ENCODE assay signal across 8 cellular contexts in the genomic region with DNA sequence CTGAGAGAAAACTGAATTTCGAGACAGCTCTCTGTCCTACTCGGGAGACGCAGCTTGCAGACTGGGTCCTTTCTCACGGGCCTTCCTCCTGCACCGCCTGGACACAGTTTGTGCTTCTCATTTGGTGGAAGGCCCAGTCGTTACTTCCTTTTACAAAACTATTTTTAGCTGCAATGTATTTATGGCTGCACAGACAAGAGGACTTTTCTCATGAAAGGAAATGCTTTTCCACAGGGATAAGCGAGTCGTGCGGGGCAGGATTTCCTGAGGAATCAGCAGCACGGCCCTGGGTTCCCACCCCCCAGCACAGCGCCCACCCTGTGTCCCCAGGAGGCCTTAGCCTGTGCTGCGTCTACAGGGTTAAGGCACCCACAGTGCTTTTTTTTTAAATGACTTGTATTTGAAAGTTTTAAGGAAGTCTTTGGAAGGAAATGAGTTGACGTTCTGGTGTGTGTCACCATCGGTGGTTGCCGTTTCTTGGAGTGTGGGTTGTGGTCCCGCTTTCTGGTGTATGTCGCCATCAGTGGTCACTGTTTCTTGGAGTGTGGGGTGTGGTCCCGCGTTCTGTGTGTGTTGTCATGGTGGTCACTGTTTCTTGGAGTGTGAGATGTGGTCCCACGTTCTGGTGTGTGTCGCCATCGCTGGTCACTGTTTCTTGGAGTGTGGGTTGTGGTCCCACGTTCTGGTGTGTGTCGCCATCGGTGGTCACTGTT. TPM values are rescaled to one million over a fixed set of nuclear protein-coding genes. Genes with fewer than 3 reads are reported as not detected.
DNase-seq lines count a peak whose midpoint lies in the region; ATAC-seq and TF ChIP-seq lines count a peak whose summit lies in the region.

No MANE protein-coding gene starts in this region.

- no peaks in the 10 kb centered on the region for H3K27me3 ChIP-seq in tibial artery
- no peaks in the 10 kb centered on the region for H3K27me3 ChIP-seq in foreskin keratinocyte

- H3K36me3 ChIP-seq in tibial artery, result no peaks in the 10 kb centered on the region

- DNase-seq in AG20443 (ENCODE audit: low spot score) (peak; percentile 42), left lobe of liver (ENCODE audit: low spot score) (no peak), tibial artery (peak in 1 of 2 donors; percentile 71), NCI-H510A treated with DMSO at 0.1 percent for 48 hours (lab: John Stamatoyannopoulos, UW) (no peak), foreskin keratinocyte (no peak)

- H3K36me3 Mint-ChIP-seq in activated naive CD4-positive, alpha-beta T cell treated with anti-CD3 and anti-CD28 coated beads, Interleukin-2, amount 50 U/mL, for 24 hours, result peaks cover 4% of the 10 kb centered on the region

- H3K4me1 ChIP-seq in tibial artery (peaks cover 7 to 97% (median 77%) of the 10 kb centered on the region in 4 donors), foreskin keratinocyte (peaks cover 4% of the 10 kb centered on the region)

- H3K27ac Mint-ChIP-seq in activated naive CD4-positive, alpha-beta T cell treated with anti-CD3 and anti-CD28 coated beads, Interleukin-2, amount 50 U/mL, for 24 hours, result no peak overlapping the region

- no peaks in the 10 kb centered on the region for H3K9me3 Mint-ChIP-seq in activated naive CD4-positive, alpha-beta T cell treated with anti-CD3 and anti-CD28 coated beads, Interleukin-2, amount 50 U/mL, for 24 hours

- peak overlapping the region; percentile 78 to 80 for H3K27ac ChIP-seq in tibial artery
- H3K27ac ChIP-seq in foreskin keratinocyte, result no peak overlapping the region

- ATAC-seq in HG02938 (IDR thresholded peaks at IDR 0.05; ENCODE audit: unreplicated experiment), result peak; percentile 37
- peak; percentile 12 for ATAC-seq in left lobe of liver
- ATAC-seq in foreskin keratinocyte, result no peak
- no peak for ATAC-seq in GM18519 (IDR thresholded peaks at IDR 0.05; ENCODE audit: low FRiP score, unreplicated experiment)

- H3K4me3 Mint-ChIP-seq in activated naive CD4-positive, alpha-beta T cell treated with anti-CD3 and anti-CD28 coated beads, Interleukin-2, amount 50 U/mL, for 24 hours, result peak overlapping the region; percentile 36

- peaks cover 67% of the 10 kb centered on the region for H3K4me1 Mint-ChIP-seq in activated naive CD4-positive, alpha-beta T cell treated with anti-CD3 and anti-CD28 coated beads, Interleukin-2, amount 50 U/mL, for 24 hours

- H3K4me3 ChIP-seq in tibial artery, result peak overlapping the region; percentile 11 to 17

- intact Hi-C loops in tibial artery (cut with DNase I; ENCODE audit: low total_unique reads), result no loop called here

- no peaks in the 10 kb centered on the region for H3K27me3 Mint-ChIP-seq in activated naive CD4-positive, alpha-beta T cell treated with anti-CD3 and anti-CD28 coated beads, Interleukin-2, amount 50 U/mL, for 24 hours

- H3K9me3 ChIP-seq in tibial artery, result no peaks in the 10 kb centered on the region

- TF ChIP-seq CTCF in tibial artery (IDR thresholded peaks at IDR 0.05), result no peak
- TF ChIP-seq CTCF in foreskin keratinocyte (conservative IDR thresholded peaks at IDR 0.05), result no peak

RNA-seq across cellular contexts. Expression of a gene that starts 50.9 kb away (rescaled TPM):
- total RNA-seq in left lobe of liver, result 18.3 TPM
- 16.2 and 16.7 TPM in 2 replicates for total RNA-seq in foreskin keratinocyte
- polyA plus RNA-seq in foreskin keratinocyte, result 8.8 and 10.6 TPM in 2 replicates

Comparison
In these comparisons a context has a peak if more than half of its experiments do, and no peak if none do; other contexts are left out.
1. ATAC-seq: peak in HG02938 (single experiment) and left lobe of liver (single experiment); none in foreskin keratinocyte (single experiment) and GM18519 (single experiment).